ENCODE assay signal across 14 cellular contexts in the genomic region with DNA sequence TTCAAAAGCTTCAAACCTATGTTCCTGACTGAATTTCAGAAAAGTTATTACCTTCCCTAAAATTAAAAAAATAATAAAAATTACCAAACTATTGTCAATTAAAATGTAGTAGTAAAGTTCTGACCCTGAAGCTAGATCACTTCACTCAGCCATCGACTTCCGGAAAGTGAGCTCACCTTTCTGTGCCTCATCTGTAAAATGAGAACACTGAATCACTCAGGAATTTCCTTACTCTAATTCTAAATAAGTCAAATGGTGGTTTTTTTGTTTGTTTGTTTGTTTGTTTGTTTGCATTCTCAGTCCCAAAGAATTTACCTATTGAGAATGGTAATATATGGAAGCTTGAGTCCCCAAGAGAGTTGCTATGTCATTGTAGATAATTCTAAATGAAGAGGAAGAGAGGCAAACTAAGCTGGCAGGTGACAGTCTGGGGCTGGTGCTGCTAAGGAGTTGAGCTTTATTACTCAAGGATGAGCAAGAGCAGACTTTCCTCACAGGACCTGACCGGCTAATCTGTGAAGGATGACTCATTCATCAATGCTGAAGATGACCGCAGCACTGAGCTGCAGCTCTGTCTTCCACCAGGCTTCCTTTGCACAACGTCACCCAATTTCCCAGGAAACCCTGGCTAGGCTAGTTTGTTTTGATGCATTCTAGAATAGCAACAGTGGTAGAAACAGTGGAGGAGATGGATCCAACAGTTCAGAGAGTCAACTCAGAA.
A peak's percentile ranks its signal among the peaks of the same experiment; 100 is the strongest.
DNase-seq lines count a peak whose midpoint lies in the region; ATAC-seq, FAIRE-seq and TF ChIP-seq lines count a peak whose summit lies in the region.
"Had no signal": no experiment of that assay in that cellular context is flagged by ENCODE, and none has a peak within 500 bp of the region (broad histone marks: within the 10 kb centered on the region; RNA-seq: fewer than 3 reads in every experiment).

No MANE protein-coding gene starts in this region.

- H3K4me1 ChIP-seq in HCT116 (ENCODE audit: control insufficient read depth in 1 of 2, insufficient read depth in 2 of 2, low read length in 2 of 2) (peaks cover 2 to 18% of the 10 kb centered on the region in 2 experiments; a peak in 2 of 4 replicates), PC-3 (ENCODE audit: insufficient read depth, low read length) (peaks cover 23% of the 10 kb centered on the region), endothelial cell of umbilical vein (ENCODE audit: control insufficient read depth, extremely low read depth, insufficient read depth, low read length) (no peaks in the 10 kb centered on the region), smooth muscle cell (ENCODE audit: low read depth) (no peaks in the 10 kb centered on the region)

- H2AFZ ChIP-seq in HCT116 (ENCODE audit: low read depth, low read length, poor library complexity, severe bottlenecking) (peak overlapping the region; percentile 35), PC-3 (ENCODE audit: low read length) (peak overlapping the region; percentile 25; the same call in 1 of the 2 replicates), endothelial cell of umbilical vein (ENCODE audit: low read depth, low read length) (no peak overlapping the region), smooth muscle cell (ENCODE audit: low read depth) (no peak overlapping the region)

- TF ChIP-seq POLR2A in HCT116 (IDR thresholded peaks at IDR 0.05; ENCODE audit: borderline replicate concordance, extremely low read depth, insufficient read depth, insufficient read length), result no peak
- TF ChIP-seq POLR2A in endothelial cell of umbilical vein (IDR thresholded peaks at IDR 0.05; ENCODE audit: low read depth, low read length), result no peak

- 25% methylated on average over 5 of the region's 5 CpGs for WGBS in smooth muscle cell (ENCODE audit: low lambda C conversion rate)

- CTCF ChIA-PET in HCT116 (lab: Charles Lee), result interaction anchor here (0.9 kb wide), 1 partner anchor 48 kb away, joined by 3 read pairs; no protein-coding TSS in a partner anchor
- CTCF ChIA-PET in PC-3 (lab: Charles Lee), result interaction anchor here (1.2 to 1.8 kb wide), 2 partner anchors 48 to 89 kb away, joined by 3 to 11 read pairs; no protein-coding TSS in a partner anchor
- CTCF ChIA-PET in endothelial cell of umbilical vein (lab: Charles Lee), result no interaction called here

- H3K79me2 ChIP-seq in HCT116 (ENCODE audit: insufficient read depth, low read length) (no peaks in the 10 kb centered on the region), PC-3 (ENCODE audit: low read length) (no peaks in the 10 kb centered on the region), endothelial cell of umbilical vein (ENCODE audit: control insufficient read depth, insufficient read depth, low read length) (no peaks in the 10 kb centered on the region), smooth muscle cell (ENCODE audit: low read depth) (no peaks in the 10 kb centered on the region)

- FAIRE-seq in endothelial cell of umbilical vein (lab: Jason Lieb, UNC) (no peak), GM19239 (lab: Jason Lieb, UNC) (no peak)

- no peaks in the 10 kb centered on the region for H3K36me3 ChIP-seq in HCT116 (ENCODE audit: control insufficient read depth in 1 of 2, insufficient read depth in 2 of 2, low read length in 2 of 2)
- no peaks in the 10 kb centered on the region for H3K36me3 ChIP-seq in PC-3 (ENCODE audit: low read depth, low read length)
- no peaks in the 10 kb centered on the region for H3K36me3 ChIP-seq in endothelial cell of umbilical vein (ENCODE audit: control insufficient read depth in 2 of 2, extremely low read depth in 1 of 2, insufficient read depth in 2 of 2, low read length in 2 of 2)
- no peaks in the 10 kb centered on the region for H3K36me3 ChIP-seq in smooth muscle cell (ENCODE audit: low read depth)

- H4K20me1 ChIP-seq in HCT116 (ENCODE audit: insufficient read depth), result no peaks in the 10 kb centered on the region
- H4K20me1 ChIP-seq in PC-3 (ENCODE audit: low read length), result no peaks in the 10 kb centered on the region
- no peaks in the 10 kb centered on the region for H4K20me1 ChIP-seq in endothelial cell of umbilical vein (replicated peaks; ENCODE audit: control insufficient read depth, extremely low read depth, insufficient read depth, low read length)
- H4K20me1 ChIP-seq in smooth muscle cell (ENCODE audit: low read depth), result no peaks in the 10 kb centered on the region

- no peak overlapping the region for H3K9ac ChIP-seq in HCT116 (ENCODE audit: low read length)
- H3K9ac ChIP-seq in PC-3 (ENCODE audit: low read length), result peak overlapping the region; percentile 7; the same call in 1 of the 2 replicates
- no peak overlapping the region for H3K9ac ChIP-seq in endothelial cell of umbilical vein (replicated peaks; ENCODE audit: extremely low read depth, insufficient read depth, low read length)
- H3K9ac ChIP-seq in smooth muscle cell (ENCODE audit: low read depth), result peak overlapping the region; percentile 77

- dilution Hi-C loops in endothelial cell of umbilical vein (cut with MboI; ENCODE audit: extremely low pct_ligation_motif_present, low sequenced_read_pairs), result no loop called here

- intact Hi-C loops in HCT116 (cut with micrococcal nuclease), result no loop called here
- intact Hi-C loops in PC-3 (cut with micrococcal nuclease), result loop anchor here (5.0 kb wide), 1 partner anchor 49 kb away; no protein-coding TSS in a partner anchor
- intact Hi-C loops in endothelial cell of umbilical vein (cut with micrococcal nuclease), result no loop called here
- intact Hi-C loops in left ventricle myocardium superior (cut with micrococcal nuclease), result no loop called here

- TF ChIP-seq CTCF in HCT116 (IDR thresholded peaks at IDR 0.05 in 2 of 3, conservative IDR thresholded peaks at IDR 0.05 in 1 of 3; ENCODE audit: borderline replicate concordance in 1 of 3, insufficient read depth in 1 of 3, low read depth in 2 of 3, low read length in 2 of 3), result no peak
- no peak for TF ChIP-seq CTCF in PC-3 (conservative IDR thresholded peaks at IDR 0.05; ENCODE audit: low read depth, low read length)
- TF ChIP-seq CTCF in endothelial cell of umbilical vein (IDR thresholded peaks at IDR 0.05; ENCODE audit: extremely low read depth in 1 of 2, insufficient read depth in 1 of 2, low read depth in 1 of 2, low read length in 2 of 2), result no peak
- TF ChIP-seq CTCF in smooth muscle cell (IDR thresholded peaks at IDR 0.05; ENCODE audit: borderline replicate concordance, insufficient read depth, poor library complexity, severe bottlenecking), result no peak

- H3F3A ChIP-seq in PC-3 (ENCODE audit: low read length, unreplicated experiment) (peaks cover 7% of the 10 kb centered on the region), smooth muscle cell (ENCODE audit: low read depth) (no peaks in the 10 kb centered on the region)

- no peaks in the 10 kb centered on the region for H3K9me1 ChIP-seq in endothelial cell of umbilical vein (replicated peaks; ENCODE audit: control insufficient read depth, extremely low read depth, insufficient read depth, low read length)

- H3K27ac ChIP-seq in HCT116 (ENCODE audit: low read depth, low read length) (no peak overlapping the region), PC-3 (ENCODE audit: low read length) (peak overlapping the region; percentile 82), endothelial cell of umbilical vein (ENCODE audit: insufficient read depth, low read depth, low read length) (no peak overlapping the region), smooth muscle cell (ENCODE audit: low read depth) (peak overlapping the region; percentile 85)

- TF ChIP-seq RAD21 in HCT116 (IDR thresholded peaks at IDR 0.05; ENCODE audit: low read depth), result peak; percentile 8; the same call in 1 of the 2 replicates

- H3K9me2 ChIP-seq in HCT116 (ENCODE audit: insufficient read depth) (no peaks in the 10 kb centered on the region), PC-3 (replicated peaks; ENCODE audit: low read length) (no peaks in the 10 kb centered on the region)

- RAD21 ChIA-PET in HCT116 (lab: Charles Lee; ENCODE audit: low non-redundant PET in 1 of 2, low total read pairs in 2 of 2, uncharacterized antibody in 2 of 2, unreplicated experiment in 2 of 2), result interaction anchor here in 1 of 2 experiments (1.1 kb wide), 1 partner anchor 48 kb away, joined by 3 read pairs; no protein-coding TSS in a partner anchor

- DNase-seq in HCT116 (ENCODE audit: low read depth, low spot score) (peak; percentile 80), PC-3 (peak; percentile 98), endothelial cell of umbilical vein (ENCODE audit: low read depth, low spot score) (no peak), smooth muscle cell (lab: John Stamatoyannopoulos, UW; ENCODE audit: unreplicated experiment) (no peak), NCI-H2029 (lab: John Stamatoyannopoulos, UW) (no peak), left ventricle myocardium superior (no peak), GM19239 (ENCODE audit: insufficient read length, low spot score) (no peak)
- DNase-seq: activated CD8-positive, alpha-beta memory T cell treated with anti-CD3 and anti-CD28 coated beads, Interleukin-2, amount 50 U/mL, for 4 hours; caudate nucleus; DMS79; hypothalamus; naive thymus-derived CD4-positive, alpha-beta T cell; NCI-H446 treated with DMSO at 0.1 percent for 48 hours; stimulated activated CD4-positive, alpha-beta T cell treated with anti-CD3 and anti-CD28 coated beads, Interleukin-15, amount 100 ng/mL, for 24 hours had no signal

- H3K4me2 ChIP-seq in HCT116 (ENCODE audit: low read length) (peak overlapping the region; percentile 58), PC-3 (ENCODE audit: low read length) (peak overlapping the region; percentile 50), endothelial cell of umbilical vein (ENCODE audit: insufficient read depth, low read length) (no peak overlapping the region), smooth muscle cell (no peak overlapping the region)

- H3K27me3 ChIP-seq in HCT116 (ENCODE audit: insufficient read depth, low read length) (no peaks in the 10 kb centered on the region), PC-3 (ENCODE audit: low read length) (no peaks in the 10 kb centered on the region), endothelial cell of umbilical vein (ENCODE audit: control insufficient read depth in 2 of 2, insufficient read depth in 2 of 2, low read length in 2 of 2) (no peaks in the 10 kb centered on the region), smooth muscle cell (ENCODE audit: low read depth) (no peaks in the 10 kb centered on the region)

- ATAC-seq in HCT116 (peak; percentile 98), PC-3 (peak; percentile 99), left ventricle myocardium superior (no peak)
- ATAC-seq: naive thymus-derived CD4-positive, alpha-beta T cell had no signal

- H3K4me3 ChIP-seq in HCT116 (replicated peaks in 1 of 2; ENCODE audit: low read depth in 1 of 2, low read length in 2 of 2), result no peak overlapping the region
- peak overlapping the region; percentile 8; the same call in 1 of the 2 replicates for H3K4me3 ChIP-seq in PC-3 (ENCODE audit: low read length)
- H3K4me3 ChIP-seq in endothelial cell of umbilical vein (replicated peaks in 1 of 3; ENCODE audit: insufficient read depth in 1 of 3, low read depth in 1 of 3, low read length in 3 of 3), result no peak overlapping the region
- H3K4me3 ChIP-seq in smooth muscle cell, result no peak overlapping the region

- BruUV-seq in HCT116 (replicated peaks; lab: Mats Ljungman, UMichigan) (no TSS peak), PC-3 (replicated peaks; lab: Mats Ljungman, UMichigan) (no TSS peak), endothelial cell of umbilical vein (replicated peaks; lab: Mats Ljungman, UMichigan) (no TSS peak)

- POLR2A ChIA-PET in HCT116 (lab: Charles Lee), result no interaction called here
- POLR2A ChIA-PET in PC-3 (lab: Charles Lee; ENCODE audit: unreplicated experiment), result interaction anchor here (0.5 to 0.6 kb wide), 3 partner anchors 42 to 207 kb away, joined by 3 to 8 read pairs (median 3); no protein-coding TSS in a partner anchor
- POLR2A ChIA-PET in endothelial cell of umbilical vein (lab: Charles Lee), result no interaction called here

- no peaks in the 10 kb centered on the region for H3K9me3 ChIP-seq in HCT116 (ENCODE audit: control insufficient read depth in 1 of 2, insufficient read depth in 1 of 2, low read depth in 1 of 2, low read length in 2 of 2)
- H3K9me3 ChIP-seq in PC-3 (ENCODE audit: low read length), result no peaks in the 10 kb centered on the region
- no peaks in the 10 kb centered on the region for H3K9me3 ChIP-seq in endothelial cell of umbilical vein (replicated peaks; ENCODE audit: control insufficient read depth, insufficient read depth, low read length)
- H3K9me3 ChIP-seq in smooth muscle cell (replicated peaks; ENCODE audit: low read depth), result no peaks in the 10 kb centered on the region

Comparison
In these comparisons a context has a peak if more than half of its experiments do, and no peak if none do; other contexts are left out.
1. DNase-seq: peak in HCT116 (single experiment) and PC-3 (single experiment); none in endothelial cell of umbilical vein (single experiment), smooth muscle cell (single experiment), NCI-H2029 (single experiment), left ventricle myocardium superior (single experiment) and GM19239 (single experiment).
2. H2AFZ ChIP-seq: peak in HCT116 (single experiment) and PC-3 (single experiment); none in endothelial cell of umbilical vein (single experiment) and smooth muscle cell (single experiment).
3. H3K27ac ChIP-seq: peak in PC-3 (single experiment) and smooth muscle cell (single experiment); none in HCT116 (single experiment) and endothelial cell of umbilical vein (single experiment).
4. H3K4me2 ChIP-seq: peak in HCT116 (single experiment) and PC-3 (single experiment); none in endothelial cell of umbilical vein (single experiment) and smooth muscle cell (single experiment).
5. H3K9ac ChIP-seq: peak in PC-3 (single experiment) and smooth muscle cell (single experiment); none in HCT116 (single experiment) and endothelial cell of umbilical vein (single experiment).